ENCODE assay signal across 29 cellular contexts in genomic region chr10:13437026-13437555, GRCh38.
"Had no signal": no experiment of that assay in that cellular context is flagged by ENCODE, and none has a peak within 500 bp of the region (broad histone marks: within the 10 kb centered on the region; RNA-seq: fewer than 3 reads in every experiment).

No MANE protein-coding gene starts in this region.

- H3K9me3 Mint-ChIP-seq: activated T-cell treated with anti-CD3 and anti-CD28 coated beads, Interleukin-2, amount 50 U/mL, for 72 hours; naive thymus-derived CD8-positive, alpha-beta T cell; neural crest cell; stimulated activated naive B cell treated with anti-CD40 and anti-IgM and Interleukin-4, amounts not matched to agents 10 μg/mL and 1 μg/mL and 100 μg/mL, for 72 hours; T-helper 1 cell treated with Interleukin-12 subunit alpha and Interleukin-12 subunit beta and Interleukin-4 antibody, amounts not matched to agents 30 μg/mL and 1 μg/mL, for 36 hours had no signal

- FAIRE-seq: colon, islet of Langerhans, TTC549 had no signal

- H3K27me3 ChIP-seq: adrenal gland, thyroid gland had no signal

- H3K4me3 Mint-ChIP-seq: activated naive CD8-positive, alpha-beta T cell; activated T-cell treated with anti-CD3 and anti-CD28 coated beads, Interleukin-2, amount 50 U/mL, for 72 hours; naive thymus-derived CD8-positive, alpha-beta T cell; neural crest cell; stimulated activated naive B cell treated with anti-CD40 and anti-IgM and Interleukin-4, amounts not matched to agents 10 μg/mL and 1 μg/mL and 100 μg/mL, for 72 hours; T-helper 1 cell treated with Interleukin-12 subunit alpha and Interleukin-12 subunit beta and Interleukin-4 antibody, amounts not matched to agents 30 μg/mL and 1 μg/mL, for 36 hours had no signal

- DNase-seq: activated CD4-positive, alpha-beta T cell treated with anti-CD3 and anti-CD28 coated beads for 4 hours; activated CD4-positive, alpha-beta T cell treated with anti-CD3 and anti-CD28 coated beads, Interleukin-2, amount 50 U/mL, for 4 hours; activated effector memory CD4-positive, alpha-beta T cell treated with Interleukin-2 at 50 U/mL for 16 hours; activated naive CD4-positive, alpha-beta T cell treated with Interleukin-2 at 50 U/mL for 16 hours; activated T-cell treated with anti-CD3 and anti-CD28 coated beads for 4 hours; activated T-cell treated with anti-CD3 and anti-CD28 coated beads, Interleukin-2, amount 50 U/mL, for 72 hours; adrenal gland; aorta; dermis blood vessel endothelial cell; effector CD4-positive, alpha-beta T cell; esophagus squamous epithelium; foreskin melanocyte; left cardiac atrium; naive thymus-derived CD8-positive, alpha-beta T cell; stimulated activated CD4-positive, alpha-beta T cell treated with anti-CD3 and anti-CD28 coated beads, Interleukin-15, amount 100 ng/mL, for 24 hours; stimulated activated CD4-positive, alpha-beta T cell treated with anti-CD3 and anti-CD28 coated beads, Interleukin-2, amount 100 ng/mL, for 24 hours; stimulated activated naive B cell treated with anti-CD40 and anti-IgM and Interleukin-4, amounts not matched to agents 10 μg/mL and 1 μg/mL and 100 μg/mL, for 72 hours; stomach; T-helper 9 cell; upper lobe of right lung had no signal

- H3K36me3 ChIP-seq: adrenal gland, esophagus squamous epithelium, stomach, thyroid gland, upper lobe of right lung had no signal

- H3K9me3 ChIP-seq: adrenal gland, body of pancreas, esophagus squamous epithelium, stomach, thyroid gland, upper lobe of right lung had no signal

- H3K27ac Mint-ChIP-seq: activated naive CD8-positive, alpha-beta T cell; activated T-cell treated with anti-CD3 and anti-CD28 coated beads, Interleukin-2, amount 50 U/mL, for 72 hours; naive thymus-derived CD8-positive, alpha-beta T cell; stimulated activated naive B cell treated with anti-CD40 and anti-IgM and Interleukin-4, amounts not matched to agents 10 μg/mL and 1 μg/mL and 100 μg/mL, for 72 hours; T-helper 1 cell treated with Interleukin-12 subunit alpha and Interleukin-12 subunit beta and Interleukin-4 antibody, amounts not matched to agents 30 μg/mL and 1 μg/mL, for 36 hours had no signal

- H3K36me3 Mint-ChIP-seq: activated naive CD8-positive, alpha-beta T cell; naive thymus-derived CD8-positive, alpha-beta T cell; stimulated activated naive B cell treated with anti-CD40 and anti-IgM and Interleukin-4, amounts not matched to agents 10 μg/mL and 1 μg/mL and 100 μg/mL, for 72 hours had no signal

- ATAC-seq: activated T-cell treated with anti-CD3 and anti-CD28 coated beads, Interleukin-2, amount 50 U/mL, for 72 hours; body of pancreas; left cardiac atrium; naive thymus-derived CD8-positive, alpha-beta T cell; stimulated activated naive B cell treated with anti-CD40 and anti-IgM and Interleukin-4, amounts not matched to agents 10 μg/mL and 1 μg/mL and 100 μg/mL, for 72 hours; upper lobe of right lung had no signal

- H3K27ac ChIP-seq: adrenal gland, body of pancreas, esophagus squamous epithelium, stomach, thyroid gland, upper lobe of right lung, VCaP had no signal

- H3K4me3 ChIP-seq: adrenal gland, body of pancreas, esophagus squamous epithelium, stomach, thyroid gland, upper lobe of right lung had no signal
